7 cellular contexts compared by ENCODE assay signal in the genomic region with DNA sequence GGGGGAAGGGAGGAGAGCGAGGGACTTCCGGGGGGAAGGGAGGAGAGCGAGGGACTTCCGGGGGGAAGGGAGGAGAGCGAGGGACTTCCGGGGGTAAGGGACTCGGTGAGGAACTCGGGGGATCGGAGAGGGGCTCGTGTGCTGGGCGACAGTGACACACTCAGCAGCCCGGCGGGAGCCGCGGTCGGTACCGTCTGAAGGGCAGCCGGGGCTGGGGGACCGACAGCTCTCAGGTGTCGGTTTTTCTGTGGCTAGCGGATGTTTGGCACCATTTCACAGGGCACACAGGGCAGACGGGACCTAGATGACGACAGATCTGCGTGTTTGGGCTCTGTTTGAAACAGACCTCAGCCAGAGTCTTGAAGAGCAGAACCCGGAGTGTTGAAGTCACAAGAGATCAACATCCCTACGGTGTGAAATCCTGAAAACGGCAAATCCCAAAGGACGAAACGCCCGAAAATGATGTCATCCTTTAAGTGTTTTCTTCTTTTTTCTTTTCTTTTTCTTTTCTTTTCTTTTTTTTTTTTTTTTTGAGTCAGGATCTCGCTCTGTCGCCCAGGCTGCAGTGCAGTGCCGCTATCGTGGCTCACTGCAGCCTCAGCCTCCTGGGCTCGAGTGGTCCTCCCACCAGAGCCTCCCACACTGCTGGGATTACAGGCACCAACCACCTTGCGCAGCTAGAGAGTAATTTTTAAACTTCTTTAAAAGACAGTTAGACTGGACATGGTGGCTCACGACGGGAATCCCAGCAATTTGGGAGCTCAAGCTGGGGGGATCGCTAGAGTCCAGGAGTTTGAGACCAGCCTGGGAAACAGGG. TPM values are rescaled to one million over a fixed set of nuclear protein-coding genes. Genes with fewer than 3 reads are reported as not detected.
DNase-seq lines count a peak whose midpoint lies in the region; ATAC-seq and TF ChIP-seq lines count a peak whose summit lies in the region.

No MANE protein-coding gene starts in this region.

- peak; percentile 15 for DNase-seq in NCI-H2196 treated with DMSO at 0.1 percent for 48 hours (lab: John Stamatoyannopoulos, UW; ENCODE audit: unreplicated experiment)
- DNase-seq in activated CD4-positive, alpha-beta T cell treated with anti-CD3 and anti-CD28 coated beads for 36 hours = peak; percentile 83
- no peak for DNase-seq in chondrocyte (ENCODE audit: low spot score)
- DNase-seq in left colon = peak; percentile 74 to 77
- DNase-seq in stimulated activated CD4-positive, alpha-beta T cell treated with anti-CD3 and anti-CD28 coated beads, Interleukin-1b, Interleukin-23, amount 100 ng/mL, for 4 hours (ENCODE audit: low read depth in 2 of 2) = peak; percentile 52 to 55

- peaks cover 14% of the 10 kb centered on the region for H3K4me1 Mint-ChIP-seq in activated CD4-positive, alpha-beta T cell treated with anti-CD3 and anti-CD28 coated beads for 36 hours
- peaks cover 11% of the 10 kb centered on the region for H3K4me1 Mint-ChIP-seq in chondrocyte (ENCODE audit: low read depth)

- ATAC-seq in HG02763 (IDR thresholded peaks at IDR 0.05; ENCODE audit: unreplicated experiment) (peak; percentile 66), left colon (peak; percentile 67)
- ATAC-seq in activated CD4-positive, alpha-beta T cell treated with anti-CD3 and anti-CD28 coated beads for 36 hours = peak; percentile 83

- H3K36me3 Mint-ChIP-seq in activated CD4-positive, alpha-beta T cell treated with anti-CD3 and anti-CD28 coated beads for 36 hours (ENCODE audit: low read depth) = peaks cover 2% of the 10 kb centered on the region
- no peaks in the 10 kb centered on the region for H3K36me3 Mint-ChIP-seq in chondrocyte (ENCODE audit: low read depth)

- POLR2A ChIA-PET in activated CD4-positive, alpha-beta T cell treated with anti-CD3 and anti-CD28 coated beads for 36 hours (lab: Charles Lee) = no interaction called here

- no peaks in the 10 kb centered on the region for H3K27me3 Mint-ChIP-seq in activated CD4-positive, alpha-beta T cell treated with anti-CD3 and anti-CD28 coated beads for 36 hours
- H3K27me3 Mint-ChIP-seq in chondrocyte (ENCODE audit: low read depth) = no peaks in the 10 kb centered on the region

- CTCF ChIA-PET in activated CD4-positive, alpha-beta T cell treated with anti-CD3 and anti-CD28 coated beads for 36 hours (lab: Charles Lee) = interaction anchor here (0.9 to 2.2 kb wide), 4 partner anchors 24 to 459 kb away, joined by 3 to 9 read pairs (median 4); partner anchors contain the start of gene ZNF778

- intact Hi-C loops in activated CD4-positive, alpha-beta T cell treated with anti-CD3 and anti-CD28 coated beads for 36 hours (cut with DNase I, micrococcal nuclease) = loop anchor here (1.0 to 10.0 kb wide), 15 partner anchors 24 to 1287 kb away; partner anchors contain the start of genes ANKRD11 (in 2 of the 2), RPL13 (in 2 of the 2), SPG7 (in 2 of the 2) and ZNF778 (in 2 of the 2)
- intact Hi-C loops in left colon (cut with DNase I, micrococcal nuclease) = no loop called here

- H3K4me3 Mint-ChIP-seq in activated CD4-positive, alpha-beta T cell treated with anti-CD3 and anti-CD28 coated beads for 36 hours = peak overlapping the region; percentile 87
- peak overlapping the region; percentile 99 for H3K4me3 Mint-ChIP-seq in chondrocyte (ENCODE audit: unreplicated experiment)

- peak overlapping the region; percentile 100 for H3K27ac Mint-ChIP-seq in activated CD4-positive, alpha-beta T cell treated with anti-CD3 and anti-CD28 coated beads for 36 hours
- H3K27ac Mint-ChIP-seq in chondrocyte (ENCODE audit: unreplicated experiment) = peak overlapping the region; percentile 100

- H3K9me3 Mint-ChIP-seq in activated CD4-positive, alpha-beta T cell treated with anti-CD3 and anti-CD28 coated beads for 36 hours (ENCODE audit: low read depth) = no peaks in the 10 kb centered on the region
- peaks cover 2% of the 10 kb centered on the region for H3K9me3 Mint-ChIP-seq in chondrocyte (ENCODE audit: low read depth)

- TF ChIP-seq CTCF in chondrocyte (IDR thresholded peaks at IDR 0.05) = no peak

- TF ChIP-seq POLR2A in GM15510 (IDR thresholded peaks at IDR 0.05; ENCODE audit: borderline replicate concordance, extremely low read depth, insufficient read length) = peak; percentile 92

RNA-seq across cellular contexts. Expression of gene ZNF778, which starts 23.9 kb away (rescaled TPM):
- total RNA-seq in activated CD4-positive, alpha-beta T cell treated with anti-CD3 and anti-CD28 coated beads for 36 hours = 1 to 10 TPM; 4.7 to 5.0 TPM
- total RNA-seq in chondrocyte (5.8 to 7.7 TPM (median 6.6 TPM) in 3 replicates), left colon (1 to 10 TPM; 4.4 to 7.0 TPM)

RNA-seq across cellular contexts. Expression of gene SLC22A31, which starts 41.1 kb away (rescaled TPM):
- 1 to 10 TPM in 1 of 2 experiments, under 1 TPM in 1; 0.49 to 1.3 TPM for total RNA-seq in activated CD4-positive, alpha-beta T cell treated with anti-CD3 and anti-CD28 coated beads for 36 hours
- total RNA-seq in chondrocyte = 0.40 to 0.94 TPM in 2 of 3 replicates, not detected in the other
- total RNA-seq in left colon = under 1 TPM; 0.34 to 0.59 TPM

Comparison
In these comparisons a context has a peak if more than half of its experiments do, and no peak if none do; other contexts are left out.
1. intact Hi-C loops: an anchor here in activated CD4-positive, alpha-beta T cell treated with anti-CD3 and anti-CD28 coated beads for 36 hours (1.0 to 10.0 kb wide); none called in left colon.